ENCODE assay signal across 5 cellular contexts in the genomic region with DNA sequence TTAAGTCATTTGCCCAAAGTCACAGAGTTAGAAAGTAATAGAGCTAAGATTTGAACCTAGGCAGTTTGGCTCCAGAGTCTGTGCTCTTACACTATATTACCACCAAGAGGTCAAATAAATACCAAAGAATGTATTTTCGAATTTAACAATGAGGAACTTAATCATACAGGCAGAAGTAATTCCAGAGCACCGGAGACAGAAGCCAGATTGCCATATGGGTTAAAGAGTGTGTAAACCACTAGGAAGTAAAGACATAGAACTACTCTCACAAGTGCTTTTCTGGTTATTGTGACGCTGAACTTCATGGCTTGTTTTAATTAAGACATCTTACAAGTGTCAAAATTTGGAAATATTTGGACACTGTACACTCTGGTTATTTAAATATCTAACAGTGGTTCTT.
DNase-seq lines count a peak whose midpoint lies in the region; ATAC-seq and TF ChIP-seq lines count a peak whose summit lies in the region.
"Not testable (repeated sequence)": the region's sequence is repeated elsewhere in the genome, so short reads cannot be mapped to it uniquely, and the experiment has no call there.

No MANE protein-coding gene starts in this region.

- not testable (repeated sequence) for H3K4me3 ChIP-seq in left lung; naive thymus-derived CD4-positive, alpha-beta T cell (ENCODE audit: low read length); upper lobe of left lung; upper lobe of right lung

- H3K27me3 Mint-ChIP-seq in naive thymus-derived CD4-positive, alpha-beta T cell, result not testable (repeated sequence)

- H3K27ac ChIP-seq in left lung; naive thymus-derived CD4-positive, alpha-beta T cell (ENCODE audit: low read depth, low read length); upper lobe of left lung; upper lobe of right lung: not testable (repeated sequence)

- H3K9me3 ChIP-seq in left lung; naive thymus-derived CD4-positive, alpha-beta T cell (ENCODE audit: control insufficient read depth in 2 of 3, low read length in 3 of 3); upper lobe of left lung; upper lobe of right lung: not testable (repeated sequence)

- intact Hi-C loops in left lung (cut with DNase I); naive thymus-derived CD4-positive, alpha-beta T cell (cut with micrococcal nuclease); upper lobe of right lung (cut with DNase I): not testable (repeated sequence)

- H3K36me3 Mint-ChIP-seq in naive thymus-derived CD4-positive, alpha-beta T cell, result not testable (repeated sequence)

- no CpG with 5 or more reads among the region's 3 CpGs for WGBS in upper lobe of left lung, 2 donors

- POLR2A ChIA-PET in naive thymus-derived CD4-positive, alpha-beta T cell (lab: Charles Lee), result not testable (repeated sequence)

- not testable (repeated sequence) for H3K27ac Mint-ChIP-seq in naive thymus-derived CD4-positive, alpha-beta T cell

- not testable (repeated sequence) for TF ChIP-seq CTCF in left lung (IDR thresholded peaks at IDR 0.05); upper lobe of left lung (IDR thresholded peaks at IDR 0.05); upper lobe of right lung (IDR thresholded peaks at IDR 0.05)

- DNase-seq in left lung; naive thymus-derived CD4-positive, alpha-beta T cell; upper lobe of left lung; upper lobe of right lung: not testable (repeated sequence)

- ATAC-seq in SK-N-SH treated with all-trans-retinoic acid at 6 μM for 48 hours, result peak; percentile 55
- ATAC-seq in left lung, result peak; percentile 40
- peak; percentile 12 for ATAC-seq in naive thymus-derived CD4-positive, alpha-beta T cell
- peak; percentile 26 to 44 for ATAC-seq in upper lobe of left lung (ENCODE audit: low FRiP score in 2 of 2)
- ATAC-seq in upper lobe of right lung, result peak; percentile 66

- not testable (repeated sequence) for H3K36me3 ChIP-seq in left lung; naive thymus-derived CD4-positive, alpha-beta T cell (ENCODE audit: control insufficient read depth in 2 of 3, insufficient read depth in 3 of 3, low read length in 3 of 3); upper lobe of left lung; upper lobe of right lung

- H3K4me1 ChIP-seq in left lung; naive thymus-derived CD4-positive, alpha-beta T cell (ENCODE audit: control insufficient read depth in 2 of 2, insufficient read depth in 2 of 2, low read length in 2 of 2); upper lobe of left lung; upper lobe of right lung: not testable (repeated sequence)

- not testable (repeated sequence) for H3K9me3 Mint-ChIP-seq in naive thymus-derived CD4-positive, alpha-beta T cell

- H3K4me3 Mint-ChIP-seq in naive thymus-derived CD4-positive, alpha-beta T cell, result not testable (repeated sequence)

- peaks cover 0 to 12% (median 7%) of the 10 kb centered on the region in 7 donors for H3K4me1 Mint-ChIP-seq in naive thymus-derived CD4-positive, alpha-beta T cell

- TF ChIP-seq EP300 in upper lobe of left lung (IDR thresholded peaks at IDR 0.05), result not testable (repeated sequence)

- H3K27me3 ChIP-seq in left lung; naive thymus-derived CD4-positive, alpha-beta T cell (ENCODE audit: control insufficient read depth in 2 of 2, insufficient read depth in 2 of 2, low read length in 2 of 2); upper lobe of left lung; upper lobe of right lung: not testable (repeated sequence)

- CTCF ChIA-PET in naive thymus-derived CD4-positive, alpha-beta T cell (lab: Charles Lee), result not testable (repeated sequence)

- not testable (repeated sequence) for TF ChIP-seq POLR2A in upper lobe of left lung (IDR thresholded peaks at IDR 0.05)

Comparison
In these comparisons a context has a peak if more than half of its experiments do, and no peak if none do; other contexts are left out.
1. ATAC-seq: peak in every context shown above with its lines; median percentile 66 in upper lobe of right lung; 55 in SK-N-SH treated with all-trans-retinoic acid at 6 μM for 48 hours; 40 in left lung; 35 in upper lobe of left lung; 12 in naive thymus-derived CD4-positive, alpha-beta T cell.